In genomic region chr10:62735464-62736188, GRCh38 we compare ENCODE assay signal across 9 cellular contexts.
DNase-seq lines count a peak whose midpoint lies in the region; ATAC-seq and TF ChIP-seq lines count a peak whose summit lies in the region.
"Had no signal": no experiment of that assay in that cellular context is flagged by ENCODE, and none has a peak within 500 bp of the region (broad histone marks: within the 10 kb centered on the region; RNA-seq: fewer than 3 reads in every experiment).

No MANE protein-coding gene starts in this region.

- H3K36me3 ChIP-seq in mammary epithelial cell (ENCODE audit: insufficient read depth, low read length) = no peaks in the 10 kb centered on the region
- H3K36me3 ChIP-seq in BE2C = no peaks in the 10 kb centered on the region
- H3K36me3 ChIP-seq: esophagus squamous epithelium had no signal

- CTCF ChIA-PET in mammary epithelial cell (lab: Charles Lee; ENCODE audit: low non-redundant PET) = no interaction called here

- H3K4me1 ChIP-seq in mammary epithelial cell (ENCODE audit: insufficient read depth, low read length) = peaks cover 53% of the 10 kb centered on the region
- H3K4me1 ChIP-seq in BE2C = no peaks in the 10 kb centered on the region
- H3K4me1 ChIP-seq: esophagus squamous epithelium had no signal

- 42% methylated on average over 3 of the region's 3 CpGs for WGBS in mammary epithelial cell (ENCODE audit: low coverage, missing lambda C conversion rate)

- no peaks in the 10 kb centered on the region for H3K79me2 ChIP-seq in mammary epithelial cell (ENCODE audit: insufficient read depth, low read length)

- H3K9ac ChIP-seq in mammary epithelial cell (ENCODE audit: insufficient read depth, low read length) = no peak overlapping the region

- no TSS peak for BruUV-seq in mammary epithelial cell (replicated peaks; lab: Mats Ljungman, UMichigan)

- no peak overlapping the region for H3K4me3 ChIP-seq in mammary epithelial cell (replicated peaks in 1 of 3; ENCODE audit: insufficient read depth in 1 of 3, low read depth in 2 of 3, low read length in 3 of 3)
- H3K4me3 ChIP-seq in BE2C (ENCODE audit: low read depth, low read length) = no peak overlapping the region
- H3K4me3 ChIP-seq: esophagus squamous epithelium had no signal

- no peaks in the 10 kb centered on the region for H3K27me3 ChIP-seq in mammary epithelial cell (ENCODE audit: insufficient read depth, low read length)
- no peaks in the 10 kb centered on the region for H3K27me3 ChIP-seq in BE2C
- H3K27me3 ChIP-seq: esophagus squamous epithelium had no signal

- no peaks in the 10 kb centered on the region for H4K20me1 ChIP-seq in mammary epithelial cell (ENCODE audit: insufficient read depth, low read length)

- dilution Hi-C loops in mammary epithelial cell (cut with HindIII; ENCODE audit: low sequenced_read_pairs) = no loop called here

- no peak for TF ChIP-seq CTCF in mammary epithelial cell (conservative IDR thresholded peaks at IDR 0.05 in 1 of 2, IDR thresholded peaks at IDR 0.05 in 1 of 2; ENCODE audit: extremely low read depth in 1 of 2, insufficient read depth in 1 of 2, low read depth in 1 of 2, low read length in 2 of 2)
- TF ChIP-seq CTCF in BE2C (IDR thresholded peaks at IDR 0.05; ENCODE audit: low read depth, low read length) = no peak

- in situ Hi-C loops in mammary epithelial cell (cut with MboI; ENCODE audit: low sequenced_read_pairs in 2 of 2) = no loop called here

- ATAC-seq in GM19467 (IDR thresholded peaks at IDR 0.05; ENCODE audit: unreplicated experiment) = peak; percentile 67
- peak; percentile 68 for ATAC-seq in HG03354 (IDR thresholded peaks at IDR 0.05; ENCODE audit: poor library complexity, severe bottlenecking, unreplicated experiment)

- no peak overlapping the region for H3K4me2 ChIP-seq in mammary epithelial cell (ENCODE audit: insufficient read depth, low read depth, low read length)

- DNase-seq in ELR (ENCODE audit: low read depth) (peak; percentile 77), mammary epithelial cell (peak; percentile 50), GM19238 (ENCODE audit: insufficient read length, low spot score) (no peak), NCI-H2081 treated with DMSO at 0.1 percent for 48 hours (lab: John Stamatoyannopoulos, UW) (no peak), BE2C (no peak)
- DNase-seq in stimulated activated naive CD4-positive, alpha-beta T cell (lab: John Stamatoyannopoulos, UW) = no peak
- DNase-seq: esophagus squamous epithelium had no signal

- H2AFZ ChIP-seq in mammary epithelial cell (ENCODE audit: low read depth, low read length) = no peak overlapping the region

- H3K27ac ChIP-seq in mammary epithelial cell (ENCODE audit: insufficient read depth, low read depth, low read length) = no peak overlapping the region
- H3K27ac ChIP-seq: esophagus squamous epithelium had no signal

- H3K9me3 ChIP-seq in mammary epithelial cell (replicated peaks; ENCODE audit: insufficient read depth, low read length) (no peaks in the 10 kb centered on the region), BE2C (no peaks in the 10 kb centered on the region)
- H3K9me3 ChIP-seq: esophagus squamous epithelium had no signal

- intact Hi-C loops in mammary epithelial cell (cut with micrococcal nuclease) = no loop called here

Comparison
In these comparisons a context has a peak if more than half of its experiments do, and no peak if none do; other contexts are left out.
1. DNase-seq: peak in ELR (single experiment) and mammary epithelial cell (single experiment); none in GM19238 (single experiment), NCI-H2081 treated with DMSO at 0.1 percent for 48 hours (single experiment), BE2C (single experiment) and stimulated activated naive CD4-positive, alpha-beta T cell (0 of 6).